In the genomic region with DNA sequence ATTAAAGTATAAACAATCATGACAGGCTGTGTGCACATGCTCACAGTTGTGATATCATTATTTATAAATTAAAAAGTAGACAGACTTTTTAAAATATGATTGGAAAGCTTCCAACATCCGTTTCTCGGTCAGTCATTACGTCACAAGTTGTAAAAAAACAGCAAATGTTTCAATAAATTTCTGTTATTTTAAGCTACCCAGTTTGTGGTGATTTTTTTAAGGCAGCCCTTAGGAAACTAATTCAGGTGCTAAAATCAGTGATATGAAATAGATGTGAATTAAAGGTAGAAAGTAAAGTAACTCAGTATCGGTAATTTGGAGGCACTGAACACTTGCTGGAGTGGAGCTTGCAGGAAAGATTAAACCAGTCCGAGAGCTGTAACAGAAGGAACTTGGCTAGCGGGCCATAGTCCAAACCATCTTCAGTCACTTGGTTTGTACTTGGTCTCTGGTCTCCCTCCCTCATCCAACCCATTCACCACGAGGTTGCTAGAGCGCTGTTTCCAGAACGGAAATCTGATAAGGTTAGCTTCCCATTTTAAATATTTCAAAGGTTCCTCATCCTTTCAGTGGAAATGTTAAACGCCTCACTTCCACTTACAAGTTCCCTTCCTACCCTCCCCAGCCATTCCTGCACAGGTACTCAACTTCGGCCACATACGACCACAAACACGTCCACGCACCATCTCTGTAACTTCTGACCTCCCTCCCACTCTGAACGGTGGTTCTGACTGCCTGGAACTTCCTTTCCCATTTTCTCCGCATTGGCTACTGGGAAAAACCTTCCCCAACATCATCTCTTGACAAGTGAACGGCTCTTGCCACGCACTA, we compare ENCODE assay signal across 8 cellular contexts. TPM values are rescaled to one million over a fixed set of nuclear protein-coding genes. Genes with fewer than 3 reads are reported as not detected.
DNase-seq lines count a peak whose midpoint lies in the region; ATAC-seq and TF ChIP-seq lines count a peak whose summit lies in the region.

No MANE protein-coding gene starts in this region.

- H3K4me3 ChIP-seq in fibroblast of mammary gland (ENCODE audit: control insufficient read depth, low read depth, low read length): peak overlapping the region; percentile 100

- no peaks in the 10 kb centered on the region for H3K9me3 ChIP-seq in KOPT-K1 (ENCODE audit: insufficient read depth, low read length, poor library complexity, severe bottlenecking)

- peak overlapping the region; percentile 94 for H3K27ac Mint-ChIP-seq in activated CD4-positive, alpha-beta T cell treated with anti-CD3 and anti-CD28 coated beads, Interleukin-2, amount 10 ng/mL, durations not matched to agents 24 days and 14 days
- peak overlapping the region; percentile 90 to 99 for H3K27ac Mint-ChIP-seq in natural killer cell

- peak; percentile 61 for DNase-seq in ELR (ENCODE audit: low read depth)
- no peak for DNase-seq in activated CD4-positive, alpha-beta T cell treated with anti-CD3 and anti-CD28 coated beads, Interleukin-2, amount 10 ng/mL, durations not matched to agents 24 days and 14 days
- DNase-seq in fibroblast of mammary gland (ENCODE audit: low read depth): peak; percentile 47
- DNase-seq in natural killer cell: peak; percentile 16
- DNase-seq in GM19240 (ENCODE audit: insufficient read length, low spot score): no peak
- DNase-seq in NCI-H1694 treated with DMSO at 0.1 percent for 48 hours (lab: John Stamatoyannopoulos, UW): no peak

- H3K4me3 Mint-ChIP-seq in activated CD4-positive, alpha-beta T cell treated with anti-CD3 and anti-CD28 coated beads, Interleukin-2, amount 10 ng/mL, durations not matched to agents 24 days and 14 days: peak overlapping the region; percentile 96
- peak overlapping the region; percentile 97 for H3K4me3 Mint-ChIP-seq in natural killer cell

- H3K36me3 Mint-ChIP-seq in activated CD4-positive, alpha-beta T cell treated with anti-CD3 and anti-CD28 coated beads, Interleukin-2, amount 10 ng/mL, durations not matched to agents 24 days and 14 days (ENCODE audit: low read depth): peaks cover 39% of the 10 kb centered on the region
- peaks cover 20% of the 10 kb centered on the region for H3K36me3 Mint-ChIP-seq in natural killer cell

- ATAC-seq in GM21526 (IDR thresholded peaks at IDR 0.05; ENCODE audit: low FRiP score, unreplicated experiment): peak; percentile 12
- ATAC-seq in natural killer cell: peak in 2 of 3 donors; percentile 1 to 3

- peaks cover 36% of the 10 kb centered on the region for H3K4me1 Mint-ChIP-seq in activated CD4-positive, alpha-beta T cell treated with anti-CD3 and anti-CD28 coated beads, Interleukin-2, amount 10 ng/mL, durations not matched to agents 24 days and 14 days
- H3K4me1 Mint-ChIP-seq in natural killer cell: peaks cover 48 to 54% of the 10 kb centered on the region in 2 donors

- intact Hi-C loops in activated CD4-positive, alpha-beta T cell treated with anti-CD3 and anti-CD28 coated beads, Interleukin-2, amount 10 ng/mL, durations not matched to agents 24 days and 14 days (cut with micrococcal nuclease): loop anchor here (1.0 to 10.0 kb wide), 6 partner anchors 70 to 853 kb away; partner anchors contain the start of genes COX7C, RASA1 and TMEM161B
- intact Hi-C loops in natural killer cell (cut with micrococcal nuclease): loop anchor here (1.0 to 10.0 kb wide), 3 partner anchors 290 to 794 kb away; partner anchors contain the start of gene COX7C

- peaks cover 43% of the 10 kb centered on the region for H3K36me3 ChIP-seq in KOPT-K1 (ENCODE audit: insufficient read depth, low read length)

- no peaks in the 10 kb centered on the region for H3K9me3 Mint-ChIP-seq in activated CD4-positive, alpha-beta T cell treated with anti-CD3 and anti-CD28 coated beads, Interleukin-2, amount 10 ng/mL, durations not matched to agents 24 days and 14 days
- H3K9me3 Mint-ChIP-seq in natural killer cell: no peaks in the 10 kb centered on the region

- TF ChIP-seq CTCF in fibroblast of mammary gland (conservative IDR thresholded peaks at IDR 0.05; ENCODE audit: control insufficient read depth, insufficient read depth, low read depth, low read length) (no peak), natural killer cell (IDR thresholded peaks at IDR 0.05) (no peak)

- peaks cover 5% of the 10 kb centered on the region for H3K27me3 Mint-ChIP-seq in activated CD4-positive, alpha-beta T cell treated with anti-CD3 and anti-CD28 coated beads, Interleukin-2, amount 10 ng/mL, durations not matched to agents 24 days and 14 days
- peaks cover 10 to 19% of the 10 kb centered on the region in 2 donors for H3K27me3 Mint-ChIP-seq in natural killer cell (ENCODE audit: low read depth in 2 of 2)

- peak overlapping the region; percentile 77 for H3K27ac ChIP-seq in KOPT-K1 (ENCODE audit: low read depth, low read length, poor library complexity, severe bottlenecking)

RNA-seq across cellular contexts. Expression of gene CCNH, which starts 0.9 kb away (rescaled TPM):
- 67.2 and 75.6 TPM in 2 replicates for total RNA-seq in activated CD4-positive, alpha-beta T cell treated with anti-CD3 and anti-CD28 coated beads, Interleukin-2, amount 10 ng/mL, durations not matched to agents 24 days and 14 days
- total RNA-seq in natural killer cell: 100 to 1,000 TPM; 171 to 305 (median 268) TPM

Comparison
In these comparisons a context has a peak if more than half of its experiments do, and no peak if none do; other contexts are left out.
1. DNase-seq: peak in ELR (single experiment), fibroblast of mammary gland (single experiment) and natural killer cell (single experiment); none in activated CD4-positive, alpha-beta T cell treated with anti-CD3 and anti-CD28 coated beads, Interleukin-2, amount 10 ng/mL, durations not matched to agents 24 days and 14 days (single experiment), GM19240 (single experiment) and NCI-H1694 treated with DMSO at 0.1 percent for 48 hours (single experiment).